In the genomic region with DNA sequence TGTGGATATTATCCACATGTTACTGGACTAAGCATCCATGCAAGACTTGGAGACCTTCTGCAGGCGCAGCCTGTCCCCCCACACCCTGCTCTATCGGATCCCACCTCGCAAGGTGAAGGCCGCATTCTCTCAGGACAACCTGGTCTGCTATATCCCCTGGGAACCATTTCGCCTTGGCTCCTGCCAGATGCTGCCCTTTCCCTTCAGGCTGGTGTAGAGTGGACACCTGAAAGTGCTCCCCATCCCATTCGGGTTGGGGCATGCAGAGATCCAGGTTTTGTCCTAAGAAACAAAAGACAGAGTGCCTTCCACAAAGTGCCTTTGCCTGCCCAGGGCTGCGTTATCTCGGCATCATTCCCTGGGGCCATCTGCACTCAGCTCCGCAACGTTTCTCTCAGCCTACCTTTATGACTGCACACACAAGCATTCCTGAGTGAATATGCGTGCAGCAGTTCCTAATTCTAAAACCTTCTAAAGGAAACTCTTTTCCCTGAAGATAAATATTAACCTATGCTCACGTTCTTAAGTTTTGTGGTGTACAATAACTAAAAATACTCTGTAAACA, we compare ENCODE assay signal across 17 cellular contexts. TPM values are rescaled to one million over a fixed set of nuclear protein-coding genes. Genes with fewer than 3 reads are reported as not detected.
DNase-seq lines count a peak whose midpoint lies in the region; ATAC-seq and TF ChIP-seq lines count a peak whose summit lies in the region.
"Had no signal": no experiment of that assay in that cellular context is flagged by ENCODE, and none has a peak within 500 bp of the region (broad histone marks: within the 10 kb centered on the region; RNA-seq: fewer than 3 reads in every experiment).

No MANE protein-coding gene starts in this region.

- H3K4me1 ChIP-seq in BE2C, result peaks cover 8% of the 10 kb centered on the region
- H3K4me1 ChIP-seq in foreskin keratinocyte, result peaks cover 45% of the 10 kb centered on the region
- H3K4me1 ChIP-seq in psoas muscle, result peaks cover 96% of the 10 kb centered on the region

- H3K27ac ChIP-seq in foreskin keratinocyte (no peak overlapping the region), psoas muscle (peak overlapping the region; percentile 84)

- H3K36me3 ChIP-seq in BE2C (peaks cover 13% of the 10 kb centered on the region), psoas muscle (ENCODE audit: insufficient read depth in 1 of 2, low read depth in 1 of 2) (no peaks in the 10 kb centered on the region)
- H3K36me3 ChIP-seq: uterus had no signal

- peak; percentile 42 for DNase-seq in BE2C
- DNase-seq in SK-N-DZ (ENCODE audit: low spot score), result peak; percentile 30
- DNase-seq in foreskin keratinocyte, result peak in 1 of 2 donors; percentile 75
- no peak for DNase-seq in psoas muscle
- DNase-seq in HPDE6-E6E7 (ENCODE audit: extremely low spot score), result no peak
- no peak for DNase-seq in COLO668 (lab: John Stamatoyannopoulos, UW; ENCODE audit: unreplicated experiment)
- DNase-seq: activated CD4-positive, CD25-positive, alpha-beta regulatory T cell; activated CD8-positive, alpha-beta T cell treated with anti-CD3 and anti-CD28 coated beads, Interleukin-2, amount 10 ng/mL, durations not matched to agents 7 days and 5 days; activated T-cell treated with anti-CD3 and anti-CD28 coated beads, Interleukin-2, amount 50 U/mL, for 72 hours; H7; NCI-H748 treated with DMSO at 0.1 percent for 48 hours; occipital lobe; stimulated activated CD4-positive, alpha-beta T cell treated with anti-CD3 and anti-CD28 coated beads, Interleukin-2, amount 100 ng/mL, for 48 hours; uterus had no signal

- TF ChIP-seq CTCF in BE2C (IDR thresholded peaks at IDR 0.05; ENCODE audit: low read depth, low read length) (no peak), foreskin keratinocyte (conservative IDR thresholded peaks at IDR 0.05) (no peak), psoas muscle (IDR thresholded peaks at IDR 0.05) (no peak)

- 76 to 88% (median 77%) methylated on average over 12 of the region's 12 CpGs for WGBS in psoas muscle, 3 donors

- H3K27me3 ChIP-seq in BE2C (no peaks in the 10 kb centered on the region), foreskin keratinocyte (no peaks in the 10 kb centered on the region), psoas muscle (ENCODE audit: insufficient read depth in 3 of 3, low read length in 2 of 3) (no peaks in the 10 kb centered on the region)
- H3K27me3 ChIP-seq: uterus had no signal

- no peaks in the 10 kb centered on the region for H3K9me3 ChIP-seq in BE2C
- H3K9me3 ChIP-seq in psoas muscle, result no peaks in the 10 kb centered on the region
- H3K9me3 ChIP-seq: uterus had no signal

- intact Hi-C loops in psoas muscle (cut with DNase I), result loop anchor here (10.0 kb wide), 2 partner anchors 366 to 406 kb away; partner anchors contain the start of gene NCK2 (in 1 of the 2)

- H3K4me3 ChIP-seq in BE2C (ENCODE audit: low read depth, low read length) (no peak overlapping the region), psoas muscle (no peak overlapping the region)
- H3K4me3 ChIP-seq: uterus had no signal

- ATAC-seq in foreskin keratinocyte (peak; percentile 74), psoas muscle (no peak), HG02571 (IDR thresholded peaks at IDR 0.05; ENCODE audit: unreplicated experiment) (no peak), GM18520 (IDR thresholded peaks at IDR 0.05; ENCODE audit: unreplicated experiment) (no peak)
- ATAC-seq: activated CD8-positive, alpha-beta T cell treated with anti-CD3 and anti-CD28 coated beads, Interleukin-2, amount 10 ng/mL, durations not matched to agents 7 days and 5 days; activated naive CD4-positive, alpha-beta T cell treated with anti-CD3 and anti-CD28 coated beads, Interleukin-2, amount 50 U/mL, for 72 hours; activated T-cell treated with anti-CD3 and anti-CD28 coated beads, Interleukin-2, amount 50 U/mL, for 72 hours had no signal

RNA-seq across cellular contexts. Expression of gene FHL2, which starts 20.5 kb away (rescaled TPM):
- polyA plus RNA-seq in BE2C (2012; ENCODE audit: insufficient read depth, insufficient read length, low read depth), result 47.8 TPM
- 15.6 and 17.7 TPM in 2 replicates for polyA plus RNA-seq in SK-N-DZ (2014; cell fraction: cytosol; rRNA removed)
- 7.0 and 16.6 TPM in 2 replicates for polyA plus RNA-seq in SK-N-DZ (2014; cell fraction: nucleus; rRNA removed)
- total RNA-seq in foreskin keratinocyte, result 85.9 and 110 TPM in 2 replicates
- polyA plus RNA-seq in foreskin keratinocyte, result 92.7 and 112 TPM in 2 replicates
- 100 to 1,000 TPM in 1 of 4 donors, 10 to 100 TPM in 3; 33.5 to 114 (median 51.7) TPM for total RNA-seq in psoas muscle
- polyA plus RNA-seq in psoas muscle, result 10 to 100 TPM; 24.7 to 40.9 (median 28.5) TPM

RNA-seq across cellular contexts. Expression of gene C2orf49, which starts 41.0 kb away (rescaled TPM):
- 13.3 TPM for polyA plus RNA-seq in BE2C (2012; ENCODE audit: insufficient read depth, insufficient read length, low read depth)
- 17.4 and 18.2 TPM in 2 replicates for polyA plus RNA-seq in SK-N-DZ (2014; cell fraction: cytosol; rRNA removed)
- 5.3 and 7.7 TPM in 2 replicates for polyA plus RNA-seq in SK-N-DZ (2014; cell fraction: nucleus; rRNA removed)
- total RNA-seq in foreskin keratinocyte, result 16.7 and 18.4 TPM in 2 replicates
- 11.1 and 13.2 TPM in 2 replicates for polyA plus RNA-seq in foreskin keratinocyte
- 10 to 100 TPM; 14.8 to 19.4 (median 15.5) TPM for total RNA-seq in psoas muscle
- polyA plus RNA-seq in psoas muscle, result 10 to 100 TPM; 13.2 to 24.6 (median 14.3) TPM

RNA-seq across cellular contexts. Expression of gene TGFBRAP1, which starts 48.8 kb away (rescaled TPM):
- polyA plus RNA-seq in BE2C (2012; ENCODE audit: insufficient read depth, insufficient read length, low read depth), result 20.4 TPM
- polyA plus RNA-seq in SK-N-DZ (2014; cell fraction: cytosol; rRNA removed), result 13.9 and 15.6 TPM in 2 replicates
- polyA plus RNA-seq in SK-N-DZ (2014; cell fraction: nucleus; rRNA removed), result 9.9 and 16.6 TPM in 2 replicates
- 15.7 and 18.8 TPM in 2 replicates for total RNA-seq in foreskin keratinocyte
- 5.8 and 7.4 TPM in 2 replicates for polyA plus RNA-seq in foreskin keratinocyte
- total RNA-seq in psoas muscle, result 10 to 100 TPM; 13.3 to 21.4 (median 16.8) TPM
- polyA plus RNA-seq in psoas muscle, result 10 to 100 TPM in 1 of 3 donors, 1 to 10 TPM in 2; 5.4 to 18.2 (median 8.8) TPM

Comparison
In these comparisons a context has a peak if more than half of its experiments do, and no peak if none do; other contexts are left out.
1. DNase-seq: peak in BE2C (single experiment) and SK-N-DZ (single experiment); none in psoas muscle (0 of 2), HPDE6-E6E7 (single experiment) and COLO668 (single experiment).